Comparison of ENCODE assay signal across 1 cellular context in the genomic region with DNA sequence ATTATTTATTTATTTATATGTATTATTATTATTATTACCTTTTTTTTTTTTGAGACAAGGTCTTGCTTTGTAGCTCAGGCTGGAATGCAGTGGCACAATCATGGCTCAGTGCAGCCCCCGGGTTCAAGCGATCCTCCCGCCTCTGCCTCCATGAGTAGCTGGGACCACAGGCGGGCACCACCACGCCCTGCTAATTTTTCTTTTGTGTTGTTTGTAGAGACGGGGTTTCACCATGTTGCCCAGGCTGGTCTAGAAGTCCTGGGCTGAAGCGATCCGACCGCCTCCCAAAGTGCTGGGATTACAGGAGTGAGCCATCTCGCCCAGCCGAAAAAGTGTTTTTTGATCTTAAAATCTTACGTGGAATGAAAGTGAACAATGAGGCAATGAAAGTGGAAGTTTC.
TF ChIP-seq lines count a peak whose summit lies in the region.

No MANE protein-coding gene starts in this region.

TF ChIP-seq in H1, 55 proteins besides CTCF, POLR2A, EP300 and RAD21:
- TF ChIP-seq POLR2AphosphoS5 (IDR thresholded peaks at IDR 0.05; ENCODE audit: low read depth, low read length), result no peak
- no peak for TF ChIP-seq CBX5 (IDR thresholded peaks at IDR 0.05; ENCODE audit: low read depth, low read length)
- TF ChIP-seq SUZ12 (IDR thresholded peaks at IDR 0.05; ENCODE audit: low read length), result no peak
- TF ChIP-seq KDM5A (IDR thresholded peaks at IDR 0.05; ENCODE audit: low read length), result no peak
TF ChIP-seq in H1: peak in this region for 0.
